Comparison of ENCODE assay signal across 16 cellular contexts in the genomic region with DNA sequence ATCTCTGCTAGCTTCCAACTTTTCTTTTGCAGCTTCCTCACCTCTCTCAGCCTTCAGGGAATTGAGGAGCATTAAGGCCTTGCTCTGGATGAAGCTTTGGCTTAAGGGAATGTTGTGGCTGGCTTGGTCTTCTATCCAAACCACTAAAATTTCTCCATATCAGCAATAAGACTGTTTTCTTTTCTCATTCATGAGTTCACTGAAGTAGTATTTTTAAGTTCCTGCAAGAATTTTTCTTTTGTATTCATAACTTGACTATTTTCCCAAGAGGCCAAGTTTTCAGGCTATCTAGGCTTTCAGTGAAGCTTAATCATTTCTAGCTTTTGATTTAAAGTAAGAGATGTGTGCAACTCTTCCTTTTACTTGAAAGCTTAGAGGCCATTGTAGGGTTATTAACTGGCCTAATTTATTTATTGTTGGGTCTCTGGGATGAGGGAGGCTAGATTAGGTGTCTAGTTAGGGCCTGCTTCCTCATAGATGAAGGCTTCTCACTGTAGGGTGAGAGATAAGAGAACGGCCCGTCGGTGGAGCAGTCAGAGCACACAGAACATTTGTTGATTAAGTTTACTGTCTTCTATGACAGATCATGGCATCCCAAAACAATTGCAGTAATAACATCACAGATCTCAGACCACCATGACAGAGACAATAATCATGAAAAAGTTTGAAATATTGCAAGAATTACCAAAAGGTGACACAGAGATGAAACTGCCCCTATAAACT. TPM values are rescaled to one million over a fixed set of nuclear protein-coding genes. Genes with fewer than 3 reads are reported as not detected.
DNase-seq lines count a peak whose midpoint lies in the region; ATAC-seq and TF ChIP-seq lines count a peak whose summit lies in the region.
"Had no signal": no experiment of that assay in that cellular context is flagged by ENCODE, and none has a peak within 500 bp of the region (broad histone marks: within the 10 kb centered on the region; RNA-seq: fewer than 3 reads in every experiment).

No MANE protein-coding gene starts in this region.

- H3K4me3 ChIP-seq in fibroblast of villous mesenchyme (ENCODE audit: low read depth, low read length), result no peak overlapping the region
- H3K4me3 ChIP-seq: colonic mucosa, esophagus squamous epithelium, left ventricle myocardium inferior, thoracic aorta had no signal

- POLR2A ChIA-PET in GM10248 (lab: Yijun Ruan, JAX), result no interaction called here

- DNase-seq in GM10248 (ENCODE audit: extremely low spot score), result peak; percentile 36
- DNase-seq in MV-4-11 (lab: John Stamatoyannopoulos, UW), result peak; percentile 17
- peak; percentile 28 for DNase-seq in fibroblast of villous mesenchyme (ENCODE audit: low read depth)
- no peak for DNase-seq in HPDE6-E6E7 (ENCODE audit: extremely low spot score)
- DNase-seq in occipital lobe (lab: John Stamatoyannopoulos, UW), result no peak
- DNase-seq in stimulated activated naive CD4-positive, alpha-beta T cell (lab: John Stamatoyannopoulos, UW), result no peak
- DNase-seq: activated CD4-positive, alpha-beta T cell treated with anti-CD3 and anti-CD28 coated beads for 4 hours; colonic mucosa; esophagus squamous epithelium; left ventricle myocardium inferior; naive thymus-derived CD4-positive, alpha-beta T cell; NCI-H1105 treated with DMSO at 0.1 percent for 48 hours; NCI-H345 had no signal

- H3K27ac ChIP-seq in VCaP, result no peak overlapping the region
- H3K27ac ChIP-seq: colonic mucosa, esophagus squamous epithelium, left ventricle myocardium inferior, thoracic aorta had no signal

- CTCF ChIA-PET in GM10248 (lab: Yijun Ruan, JAX), result interaction anchor here (1.0 to 1.9 kb wide), 10 partner anchors 10 to 253 kb away, joined by 3 to 10 read pairs (median 4); no protein-coding TSS in a partner anchor

- ATAC-seq in HG03280 (IDR thresholded peaks at IDR 0.05; ENCODE audit: unreplicated experiment), result no peak
- ATAC-seq: naive thymus-derived CD4-positive, alpha-beta T cell had no signal

- peak; percentile 17 for TF ChIP-seq CTCF in GM10248 (IDR thresholded peaks at IDR 0.05; ENCODE audit: control extremely low read depth, extremely low read depth, low read depth, missing control alignments)
- TF ChIP-seq CTCF in VCaP (conservative IDR thresholded peaks at IDR 0.05), result peak; percentile 32
- TF ChIP-seq CTCF in fibroblast of villous mesenchyme (IDR thresholded peaks at IDR 0.05; ENCODE audit: insufficient read depth, low read depth, low read length), result peak; percentile 28

RNA-seq across cellular contexts. Expression of a gene that starts 33.2 kb away (rescaled TPM):
- 2.6 and 11.2 TPM in 2 replicates for total RNA-seq in fibroblast of villous mesenchyme
- total RNA-seq in occipital lobe, result 0.62 TPM

Comparison
In these comparisons a context has a peak if more than half of its experiments do, and no peak if none do; other contexts are left out.
1. DNase-seq: peak in GM10248 (single experiment), MV-4-11 (single experiment) and fibroblast of villous mesenchyme (single experiment); none in HPDE6-E6E7 (single experiment), occipital lobe (single experiment) and stimulated activated naive CD4-positive, alpha-beta T cell (0 of 6).
2. Peak in every context shown above with its lines, with median percentiles within 50 percentile points of each other: CTCF ChIP-seq.